In genomic region chr2:88187038-88187676, GRCh38 we compare ENCODE assay signal across 9 cellular contexts. TPM values are rescaled to one million over a fixed set of nuclear protein-coding genes. Genes with fewer than 3 reads are reported as not detected.
DNase-seq lines count a peak whose midpoint lies in the region; TF ChIP-seq lines count a peak whose summit lies in the region.
"Had no signal": no experiment of that assay in that cellular context is flagged by ENCODE, and none has a peak within 500 bp of the region (broad histone marks: within the 10 kb centered on the region; RNA-seq: fewer than 3 reads in every experiment).

No MANE protein-coding gene starts in this region.

- no peaks in the 10 kb centered on the region for H3K9me3 ChIP-seq in Peyer's patch
- H3K9me3 ChIP-seq in CD4-positive, alpha-beta memory T cell (ENCODE audit: control insufficient read depth in 1 of 2, low read length in 2 of 2): no peaks in the 10 kb centered on the region

- TF ChIP-seq CTCF in Peyer's patch (IDR thresholded peaks at IDR 0.05): peak in 5 of 6 experiments; percentile 14 to 86 (median 76)

- no peak overlapping the region for H3K27ac Mint-ChIP-seq in CD4-positive, alpha-beta memory T cell
- H3K27ac Mint-ChIP-seq: memory B cell had no signal

- TF ChIP-seq POLR2A in Peyer's patch (IDR thresholded peaks at IDR 0.05): no peak

- peaks cover 2 to 10% (median 5%) of the 10 kb centered on the region in 4 donors for H3K4me1 Mint-ChIP-seq in CD4-positive, alpha-beta memory T cell
- H3K4me1 Mint-ChIP-seq: memory B cell had no signal

- peaks cover 0 to 20% (median 0%) of the 10 kb centered on the region in 3 donors for H3K36me3 ChIP-seq in Peyer's patch
- H3K36me3 ChIP-seq in CD4-positive, alpha-beta memory T cell (ENCODE audit: insufficient read depth, low read length): no peaks in the 10 kb centered on the region

- peaks cover 2 to 17% of the 10 kb centered on the region in 2 donors for H3K27me3 Mint-ChIP-seq in CD4-positive, alpha-beta memory T cell

- CTCF ChIA-PET in CD4-positive, alpha-beta memory T cell (lab: Charles Lee; ENCODE audit: partially characterized antibody): interaction anchor here (0.9 to 1.0 kb wide), 2 partner anchors 9 to 127 kb away, joined by 3 read pairs; no protein-coding TSS in a partner anchor

- H3K27ac ChIP-seq in Peyer's patch (no peak overlapping the region), caudate nucleus (ENCODE audit: low read depth, low read length) (no peak overlapping the region), substantia nigra (ENCODE audit: low read depth, low read length, poor library complexity, severe bottlenecking) (no peak overlapping the region)
- no peak overlapping the region for H3K27ac ChIP-seq in CD4-positive, alpha-beta memory T cell (ENCODE audit: low read depth, low read length)

- no peaks in the 10 kb centered on the region for H3K27me3 ChIP-seq in Peyer's patch
- H3K27me3 ChIP-seq in CD4-positive, alpha-beta memory T cell (ENCODE audit: insufficient read depth, low read length): no peaks in the 10 kb centered on the region

- H3K4me1 ChIP-seq in Peyer's patch: no peaks in the 10 kb centered on the region
- no peaks in the 10 kb centered on the region for H3K4me1 ChIP-seq in CD4-positive, alpha-beta memory T cell (ENCODE audit: insufficient read depth, low read length)

- peaks cover 0 to 14% (median 4%) of the 10 kb centered on the region in 8 donors for H3K9me3 Mint-ChIP-seq in CD4-positive, alpha-beta memory T cell

- no peak overlapping the region for H3K4me3 Mint-ChIP-seq in CD4-positive, alpha-beta memory T cell
- H3K4me3 Mint-ChIP-seq: memory B cell had no signal

- H3K36me3 Mint-ChIP-seq in CD4-positive, alpha-beta memory T cell: peaks cover 3% of the 10 kb centered on the region in 2 donors

- no peak overlapping the region for H3K4me3 ChIP-seq in Peyer's patch
- no peak overlapping the region for H3K4me3 ChIP-seq in CD4-positive, alpha-beta memory T cell (ENCODE audit: low read length in 2 of 2)

- POLR2A ChIA-PET in CD4-positive, alpha-beta memory T cell (lab: Charles Lee; ENCODE audit: partially characterized antibody): no interaction called here

- intact Hi-C loops in CD4-positive, alpha-beta memory T cell (cut with micrococcal nuclease): no loop called here

- peak; percentile 74 for DNase-seq in D341Med (ENCODE audit: low spot score)
- peak; percentile 93 for DNase-seq in HuH-7 (ENCODE audit: low spot score)
- peak; percentile 40 to 90 (median 79) for DNase-seq in Peyer's patch
- DNase-seq in caudate nucleus (lab: John Stamatoyannopoulos, UW): peak in 50 of 61 donors; percentile 5 to 72 (median 32)
- DNase-seq in left kidney (ENCODE audit: low read depth, low spot score): peak; percentile 92
- peak in 44 of 49 donors; percentile 5 to 78 (median 56) for DNase-seq in substantia nigra (lab: John Stamatoyannopoulos, UW)
- DNase-seq in CD4-positive, alpha-beta memory T cell: no peak
- no peak for DNase-seq in T1000 (lab: John Stamatoyannopoulos, UW)

RNA-seq across cellular contexts. Expression of gene THNSL2, which starts 17.0 kb away (rescaled TPM):
- total RNA-seq in Peyer's patch: 10 to 100 TPM in 3 of 4 donors, 1 to 10 TPM in 1; 2.5 to 68.5 (median 33.1) TPM
- 1 to 10 TPM in 1 of 2 experiments, under 1 TPM in 1; 0.64 to 1.1 TPM for total RNA-seq in CD4-positive, alpha-beta memory T cell
- under 1 TPM in 1 of 2 donors, not detected in 1; 0.08 TPM for polyA plus RNA-seq in CD4-positive, alpha-beta memory T cell

RNA-seq across cellular contexts. Expression of gene FABP1, which starts 59.3 kb away (rescaled TPM):
- 1,000 to 10,000 TPM in 2 of 4 donors, 100 to 1,000 TPM in 2; 598 to 2,513 (median 1,116) TPM for total RNA-seq in Peyer's patch
- total RNA-seq in CD4-positive, alpha-beta memory T cell: not detected
- not detected for polyA plus RNA-seq in CD4-positive, alpha-beta memory T cell

Comparison
In these comparisons a context has a peak if more than half of its experiments do, and no peak if none do; other contexts are left out.
1. DNase-seq: peak in D341Med (single experiment), HuH-7 (single experiment), Peyer's patch (3 of 3), caudate nucleus (50 of 61), left kidney (single experiment) and substantia nigra (44 of 49); none in CD4-positive, alpha-beta memory T cell (0 of 5) and T1000 (single experiment).
2. RNA of gene FABP1, which starts 59.3 kb away (total RNA-seq): 598 to 2,513 TPM in Peyer's patch; not detected in CD4-positive, alpha-beta memory T cell; every median in the first group is over 100 times any median in the second.